20 cellular contexts compared by ENCODE assay signal in genomic region chr10:103847346-103847745, GRCh38. TPM values are rescaled to one million over a fixed set of nuclear protein-coding genes. Genes with fewer than 3 reads are reported as not detected.
DNase-seq lines count a peak whose midpoint lies in the region; ATAC-seq and TF ChIP-seq lines count a peak whose summit lies in the region.
"Had no signal": no experiment of that assay in that cellular context is flagged by ENCODE, and none has a peak within 500 bp of the region (broad histone marks: within the 10 kb centered on the region; RNA-seq: fewer than 3 reads in every experiment).

No MANE protein-coding gene starts in this region.

- no peak overlapping the region for H2BK15ac ChIP-seq in mesenchymal stem cell (ENCODE audit: low read depth, poor library complexity, severe bottlenecking)

- peaks cover 17 to 34% (median 21%) of the 10 kb centered on the region in 4 donors for H3K4me1 Mint-ChIP-seq in CD4-positive, CD25-positive, alpha-beta regulatory T cell

- H2BK120ac ChIP-seq in mesenchymal stem cell (ENCODE audit: low read depth, low read length) = no peak overlapping the region

- no peaks in the 10 kb centered on the region for H3K27me3 ChIP-seq in BLaER1
- no peaks in the 10 kb centered on the region for H3K27me3 ChIP-seq in CD4-positive, CD25-positive, alpha-beta regulatory T cell (ENCODE audit: control insufficient read depth, insufficient read depth, low read length)
- H3K27me3 ChIP-seq in mesenchymal stem cell (ENCODE audit: control insufficient read depth in 1 of 2, insufficient read depth in 1 of 2, low read length in 2 of 2) = no peaks in the 10 kb centered on the region
- H3K27me3 ChIP-seq: BE2C had no signal

- peak overlapping the region; percentile 84; the same call in 1 of the 2 replicates for H3K4me2 ChIP-seq in BLaER1
- no peak overlapping the region for H3K4me2 ChIP-seq in mesenchymal stem cell (ENCODE audit: low read length, poor library complexity, severe bottlenecking)
- H3K4me2 ChIP-seq: A549, GM23338 had no signal

- no peak overlapping the region for H4K8ac ChIP-seq in mesenchymal stem cell (ENCODE audit: low read length)

- intact Hi-C loops in posterior vena cava (cut with DNase I) = no loop called here

- H3K14ac ChIP-seq in mesenchymal stem cell (ENCODE audit: low read length in 2 of 2) = no peak overlapping the region

- H3K79me1 ChIP-seq in mesenchymal stem cell (replicated peaks; ENCODE audit: low read length, poor library complexity, severe bottlenecking) = peaks cover 1% of the 10 kb centered on the region

- H2BK12ac ChIP-seq in mesenchymal stem cell (ENCODE audit: low read length in 2 of 2) = no peak overlapping the region

- H3K18ac ChIP-seq in mesenchymal stem cell (ENCODE audit: low read depth in 1 of 2, low read length in 2 of 2) = no peak overlapping the region

- H4K91ac ChIP-seq in mesenchymal stem cell (ENCODE audit: low read length) = no peak overlapping the region

- H3K4me3 Mint-ChIP-seq in CD4-positive, CD25-positive, alpha-beta regulatory T cell = no peak overlapping the region
- H3K4me3 Mint-ChIP-seq: CD4-positive, alpha-beta T cell; GM23338 had no signal

- no peak overlapping the region for H3K4ac ChIP-seq in mesenchymal stem cell (ENCODE audit: low read depth in 1 of 2, low read length in 2 of 2)

- POLR2A ChIA-PET in RWPE1 (lab: Yijun Ruan, JAX; ENCODE audit: low non-redundant PET) = interaction anchor here (0.7 to 1.2 kb wide), 2 partner anchors 34 to 357 kb away, joined by 3 to 4 read pairs; no protein-coding TSS in a partner anchor

- H3K9me3 Mint-ChIP-seq in CD4-positive, CD25-positive, alpha-beta regulatory T cell = no peaks in the 10 kb centered on the region
- H3K9me3 Mint-ChIP-seq: CD4-positive, alpha-beta T cell; CD8-positive, alpha-beta memory T cell; GM23338 had no signal

- H3K4me3 ChIP-seq in BLaER1 (no peak overlapping the region), mesenchymal stem cell (ENCODE audit: insufficient read depth in 1 of 2, low read depth in 1 of 2, low read length in 2 of 2) (no peak overlapping the region)
- no peak overlapping the region for H3K4me3 ChIP-seq in CD4-positive, CD25-positive, alpha-beta regulatory T cell (ENCODE audit: low read depth, low read length)
- H3K4me3 ChIP-seq: A549, GM12878, GM23338, HAP-1 had no signal

- H2AFZ ChIP-seq in mesenchymal stem cell (ENCODE audit: low read depth, low read length) = no peak overlapping the region
- H2AFZ ChIP-seq: GM23338 had no signal

- H4K20me1 ChIP-seq in BLaER1 = peaks cover 95% of the 10 kb centered on the region

- DNase-seq in CD4-positive, CD25-positive, alpha-beta regulatory T cell = no peak
- no peak for DNase-seq in RWPE1 (ENCODE audit: low spot score)
- DNase-seq in posterior vena cava (ENCODE audit: low spot score) = peak; percentile 6
- no peak for DNase-seq in mesenchymal stem cell
- no peak for DNase-seq in NK-92 treated with Interleukin-12 subunit alpha and Interleukin-12 subunit beta, amount 100 ng/mL, for 24 hours (lab: John Stamatoyannopoulos, UW)
- DNase-seq: ACHN; AML-193; BE2C; CD4-positive, alpha-beta T cell; CD8-positive, alpha-beta memory T cell; DMS 273 treated with DMSO at 0.1 percent for 48 hours; DMS79; EL had no signal

- H3K9ac ChIP-seq in BLaER1 (no peak overlapping the region), mesenchymal stem cell (ENCODE audit: low read length) (no peak overlapping the region)

- peak overlapping the region in 2 of 3 donors; percentile 1 to 79 for H3K27ac Mint-ChIP-seq in CD4-positive, CD25-positive, alpha-beta regulatory T cell
- H3K27ac Mint-ChIP-seq: CD4-positive, alpha-beta T cell; GM23338 had no signal

- no peak overlapping the region for H3K23ac ChIP-seq in mesenchymal stem cell (ENCODE audit: low read length in 2 of 2)

- H3K27ac ChIP-seq in BLaER1 = no peak overlapping the region
- H3K27ac ChIP-seq in CD4-positive, CD25-positive, alpha-beta regulatory T cell (ENCODE audit: insufficient read depth, low read length, poor library complexity, severe bottlenecking) = no peak overlapping the region
- H3K27ac ChIP-seq in RWPE1 = peak overlapping the region; percentile 91
- H3K27ac ChIP-seq in mesenchymal stem cell (ENCODE audit: low read length, poor library complexity, severe bottlenecking) = no peak overlapping the region
- H3K27ac ChIP-seq: A549, C4-2B had no signal

- H3K27me3 Mint-ChIP-seq in CD4-positive, CD25-positive, alpha-beta regulatory T cell = no peaks in the 10 kb centered on the region

- TF ChIP-seq CTCF in RWPE1 (conservative IDR thresholded peaks at IDR 0.05; ENCODE audit: low read depth) = no peak

- H3K36me3 Mint-ChIP-seq in CD4-positive, CD25-positive, alpha-beta regulatory T cell = no peaks in the 10 kb centered on the region
- H3K36me3 Mint-ChIP-seq: CD8-positive, alpha-beta memory T cell had no signal

- H3K36me3 ChIP-seq in BLaER1 (peaks cover 34% of the 10 kb centered on the region), mesenchymal stem cell (ENCODE audit: control insufficient read depth in 1 of 2, insufficient read depth in 2 of 2, low read depth in 1 of 2, low read length in 2 of 2) (no peaks in the 10 kb centered on the region)
- no peaks in the 10 kb centered on the region for H3K36me3 ChIP-seq in CD4-positive, CD25-positive, alpha-beta regulatory T cell (ENCODE audit: control insufficient read depth, insufficient read depth, low read length)
- H3K36me3 ChIP-seq: BE2C, HAP-1 had no signal

- WGBS in mesenchymal stem cell = 98% methylated on average over 3 of the region's 7 CpGs

- ATAC-seq in CD4-positive, CD25-positive, alpha-beta regulatory T cell (ENCODE audit: low read depth in 2 of 2) = no peak
- no peak for ATAC-seq in GM18909 (IDR thresholded peaks at IDR 0.05; ENCODE audit: poor library complexity, unreplicated experiment)

- no peak overlapping the region for H2AK5ac ChIP-seq in mesenchymal stem cell (ENCODE audit: low read length, severe bottlenecking)

- H2BK5ac ChIP-seq in mesenchymal stem cell (ENCODE audit: low read depth, low read length, poor library complexity, severe bottlenecking) = no peak overlapping the region

- H3K4me1 ChIP-seq in BLaER1 = peaks cover 100% of the 10 kb centered on the region
- peaks cover 14% of the 10 kb centered on the region for H3K4me1 ChIP-seq in CD4-positive, CD25-positive, alpha-beta regulatory T cell (ENCODE audit: control insufficient read depth, insufficient read depth, low read length, poor library complexity, severe bottlenecking)
- peaks cover 16% of the 10 kb centered on the region for H3K4me1 ChIP-seq in mesenchymal stem cell (ENCODE audit: control insufficient read depth, insufficient read depth, low read depth, low read length)
- H3K4me1 ChIP-seq: A549, HAP-1 had no signal

- CTCF ChIA-PET in RWPE1 (lab: Yijun Ruan, JAX) = interaction anchor here (0.6 kb wide), 1 partner anchor 27 kb away, joined by 3 read pairs; no protein-coding TSS in a partner anchor

- H3K9me3 ChIP-seq in BLaER1 (no peaks in the 10 kb centered on the region), mesenchymal stem cell (ENCODE audit: control insufficient read depth, low read length) (no peaks in the 10 kb centered on the region)
- H3K9me3 ChIP-seq in CD4-positive, CD25-positive, alpha-beta regulatory T cell (ENCODE audit: control insufficient read depth in 2 of 2, low read length in 2 of 2) = no peaks in the 10 kb centered on the region
- H3K9me3 ChIP-seq: A549, BE2C, HAP-1 had no signal

RNA-seq across cellular contexts. Expression of gene SH3PXD2A, which starts 8.0 kb away (rescaled TPM):
- 15.4 TPM for total RNA-seq in CD4-positive, CD25-positive, alpha-beta regulatory T cell
- polyA plus RNA-seq in CD4-positive, CD25-positive, alpha-beta regulatory T cell = under 1 TPM; 0.24 to 0.59 (median 0.38) TPM
- 10 to 100 TPM; 62.6 to 93.6 TPM for total RNA-seq in posterior vena cava
- 8.7 TPM for polyA plus RNA-seq in mesenchymal stem cell (2013, experiment 1 of 2)
- polyA plus RNA-seq in mesenchymal stem cell (2013, experiment 2 of 2) = 8.7 TPM
